ENCODE assay signal across 18 cellular contexts in the genomic region with DNA sequence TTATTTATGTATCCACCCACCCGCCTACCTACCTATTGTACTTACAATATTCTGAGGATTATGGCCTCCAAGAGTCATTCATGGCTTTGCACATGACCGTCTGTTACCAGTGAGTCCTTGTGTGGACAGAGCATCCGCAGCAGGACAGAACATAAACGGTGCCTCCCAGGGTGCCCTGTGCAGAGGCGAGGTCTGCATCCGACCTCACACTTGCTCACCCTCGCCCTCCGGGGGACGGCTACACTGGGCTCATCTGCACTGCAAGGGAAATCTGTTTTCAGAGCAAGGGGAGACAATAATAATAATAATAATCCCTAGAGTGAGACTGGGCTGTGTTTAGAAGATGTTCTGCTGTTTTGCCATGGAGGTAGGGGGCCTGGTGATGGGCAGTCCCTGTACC. TPM values are rescaled to one million over a fixed set of nuclear protein-coding genes. Genes with fewer than 3 reads are reported as not detected.
DNase-seq lines count a peak whose midpoint lies in the region; ATAC-seq, FAIRE-seq and TF ChIP-seq lines count a peak whose summit lies in the region.
"Had no signal": no experiment of that assay in that cellular context is flagged by ENCODE, and none has a peak within 500 bp of the region (broad histone marks: within the 10 kb centered on the region; RNA-seq: fewer than 3 reads in every experiment).

No MANE protein-coding gene starts in this region.

- TF ChIP-seq CTCF in cardiac muscle cell (IDR thresholded peaks at IDR 0.05; ENCODE audit: low read depth, low read length) (no peak), esophagus muscularis mucosa (IDR thresholded peaks at IDR 0.05) (no peak)

- WGBS in esophagus muscularis mucosa: 88% methylated on average over 9 of the region's 9 CpGs

- POLR2A ChIA-PET in naive thymus-derived CD4-positive, alpha-beta T cell (lab: Charles Lee): no interaction called here

- H3K36me3 ChIP-seq in cardiac muscle cell: peaks cover 17% of the 10 kb centered on the region
- peaks cover 0 to 25% (median 15%) of the 10 kb centered on the region in 4 donors for H3K36me3 ChIP-seq in esophagus muscularis mucosa
- peaks cover 7% of the 10 kb centered on the region for H3K36me3 ChIP-seq in H7 (replicated peaks; ENCODE audit: control insufficient read depth, insufficient read depth, low read length)
- peaks cover 0 to 27% (median 8%) of the 10 kb centered on the region in 3 experiments for H3K36me3 ChIP-seq in naive thymus-derived CD4-positive, alpha-beta T cell (ENCODE audit: control insufficient read depth in 2 of 3, insufficient read depth in 3 of 3, low read length in 3 of 3)
- H3K36me3 ChIP-seq: SJCRH30, thyroid gland had no signal

- TF ChIP-seq POLR2A in esophagus muscularis mucosa (IDR thresholded peaks at IDR 0.05; ENCODE audit: low read depth): no peak
- TF ChIP-seq POLR2A in H54 (IDR thresholded peaks at IDR 0.05; ENCODE audit: low read depth, low read length): no peak

- peak overlapping the region; percentile 14 for H3K27ac Mint-ChIP-seq in T-helper 17 cell
- peak overlapping the region; percentile 45 to 47 for H3K27ac Mint-ChIP-seq in stimulated activated naive CD8-positive, alpha-beta T cell treated with anti-CD3 and anti-CD28 coated beads, Interleukin-15, amount 100 ng/mL, for 72 hours
- peak overlapping the region in 1 of 9 donors; percentile 45 for H3K27ac Mint-ChIP-seq in naive thymus-derived CD4-positive, alpha-beta T cell
- H3K27ac Mint-ChIP-seq: B cell had no signal

- no peaks in the 10 kb centered on the region for H3K9me3 Mint-ChIP-seq in stimulated activated naive CD8-positive, alpha-beta T cell treated with anti-CD3 and anti-CD28 coated beads, Interleukin-15, amount 100 ng/mL, for 72 hours
- H3K9me3 Mint-ChIP-seq in naive thymus-derived CD4-positive, alpha-beta T cell: no peaks in the 10 kb centered on the region

- intact Hi-C loops in cardiac septum (cut with DNase I) (no loop called here), esophagus muscularis mucosa (cut with DNase I) (no loop called here)
- intact Hi-C loops in naive thymus-derived CD4-positive, alpha-beta T cell (cut with micrococcal nuclease): no loop called here

- no peak for TF ChIP-seq EP300 in esophagus muscularis mucosa (IDR thresholded peaks at IDR 0.05)

- H3K27me3 Mint-ChIP-seq in T-helper 17 cell: no peaks in the 10 kb centered on the region
- H3K27me3 Mint-ChIP-seq in stimulated activated naive CD8-positive, alpha-beta T cell treated with anti-CD3 and anti-CD28 coated beads, Interleukin-15, amount 100 ng/mL, for 72 hours: no peaks in the 10 kb centered on the region
- no peaks in the 10 kb centered on the region for H3K27me3 Mint-ChIP-seq in naive thymus-derived CD4-positive, alpha-beta T cell
- H3K27me3 Mint-ChIP-seq: B cell had no signal

- H3K4me3 Mint-ChIP-seq in T-helper 17 cell: peak overlapping the region; percentile 36
- H3K4me3 Mint-ChIP-seq in stimulated activated naive CD8-positive, alpha-beta T cell treated with anti-CD3 and anti-CD28 coated beads, Interleukin-15, amount 100 ng/mL, for 72 hours: no peak overlapping the region
- no peak overlapping the region for H3K4me3 Mint-ChIP-seq in naive thymus-derived CD4-positive, alpha-beta T cell
- H3K4me3 Mint-ChIP-seq: B cell had no signal

- H3K27me3 ChIP-seq in cardiac muscle cell (no peaks in the 10 kb centered on the region), esophagus muscularis mucosa (no peaks in the 10 kb centered on the region), H7 (ENCODE audit: control insufficient read depth, insufficient read depth, low read length) (no peaks in the 10 kb centered on the region)
- no peaks in the 10 kb centered on the region for H3K27me3 ChIP-seq in naive thymus-derived CD4-positive, alpha-beta T cell (ENCODE audit: control insufficient read depth in 2 of 2, insufficient read depth in 2 of 2, low read length in 2 of 2)
- H3K27me3 ChIP-seq: SJCRH30, thyroid gland had no signal

- DNase-seq in cardiac muscle cell (ENCODE audit: low read depth in 1 of 2, low spot score in 1 of 2) (no peak), cardiac septum (ENCODE audit: low spot score) (no peak), T-helper 17 cell (no peak), esophagus muscularis mucosa (ENCODE audit: extremely low spot score) (no peak), H7 (no peak), H54 (ENCODE audit: insufficient read length, low spot score) (no peak)
- DNase-seq in stimulated activated naive CD8-positive, alpha-beta T cell treated with anti-CD3 and anti-CD28 coated beads, Interleukin-15, amount 100 ng/mL, for 72 hours: no peak
- DNase-seq in naive thymus-derived CD4-positive, alpha-beta T cell: no peak
- DNase-seq: activated CD4-positive, alpha-beta T cell treated with anti-CD3 and anti-CD28 coated beads, Interleukin-2, amount 50 U/mL, for 1 hour; DMS153; erythroblast; left ventricle myocardium superior; NCI-H2081 treated with DMSO at 0.1 percent for 48 hours; NCI-H526; SJCRH30; thyroid gland had no signal

- peaks cover 41% of the 10 kb centered on the region for H3K4me1 Mint-ChIP-seq in T-helper 17 cell
- peaks cover 50% of the 10 kb centered on the region for H3K4me1 Mint-ChIP-seq in stimulated activated naive CD8-positive, alpha-beta T cell treated with anti-CD3 and anti-CD28 coated beads, Interleukin-15, amount 100 ng/mL, for 72 hours
- H3K4me1 Mint-ChIP-seq in naive thymus-derived CD4-positive, alpha-beta T cell: peaks cover 26 to 44% (median 33%) of the 10 kb centered on the region in 7 donors

- H3K27ac ChIP-seq in cardiac muscle cell: peak overlapping the region; percentile 26
- peak overlapping the region in 3 of 4 donors; percentile 55 to 89 (median 85) for H3K27ac ChIP-seq in esophagus muscularis mucosa (replicated peaks in 1 of 4)
- no peak overlapping the region for H3K27ac ChIP-seq in naive thymus-derived CD4-positive, alpha-beta T cell (ENCODE audit: low read depth, low read length)
- H3K27ac ChIP-seq: SJCRH30 had no signal

- no peak for ATAC-seq in T-helper 17 cell
- no peak for ATAC-seq in stimulated activated naive CD8-positive, alpha-beta T cell treated with anti-CD3 and anti-CD28 coated beads, Interleukin-15, amount 100 ng/mL, for 72 hours
- ATAC-seq in naive thymus-derived CD4-positive, alpha-beta T cell: no peak
- ATAC-seq: left ventricle myocardium superior had no signal

- H3K4me1 ChIP-seq in cardiac muscle cell (ENCODE audit: low read depth): peaks cover 50% of the 10 kb centered on the region
- H3K4me1 ChIP-seq in esophagus muscularis mucosa: peaks cover 25 to 67% (median 56%) of the 10 kb centered on the region in 4 donors
- peaks cover 0 to 7% of the 10 kb centered on the region in 2 donors for H3K4me1 ChIP-seq in naive thymus-derived CD4-positive, alpha-beta T cell (ENCODE audit: control insufficient read depth in 2 of 2, insufficient read depth in 2 of 2, low read length in 2 of 2)
- H3K4me1 ChIP-seq: SJCRH30 had no signal

- CTCF ChIA-PET in naive thymus-derived CD4-positive, alpha-beta T cell (lab: Charles Lee): no interaction called here

- peaks cover 10% of the 10 kb centered on the region for H3K36me3 Mint-ChIP-seq in T-helper 17 cell (ENCODE audit: low read depth)
- H3K36me3 Mint-ChIP-seq in naive thymus-derived CD4-positive, alpha-beta T cell: peaks cover 10 to 44% (median 30%) of the 10 kb centered on the region in 5 donors

- H3K4me3 ChIP-seq in cardiac muscle cell (no peak overlapping the region), esophagus muscularis mucosa (no peak overlapping the region), H7 (ENCODE audit: insufficient read depth, low read depth, low read length) (no peak overlapping the region)
- H3K4me3 ChIP-seq in naive thymus-derived CD4-positive, alpha-beta T cell (ENCODE audit: low read length): no peak overlapping the region
- H3K4me3 ChIP-seq: SJCRH30, thyroid gland had no signal

- no peaks in the 10 kb centered on the region for H3K9me3 ChIP-seq in cardiac muscle cell (ENCODE audit: low read depth)
- no peaks in the 10 kb centered on the region for H3K9me3 ChIP-seq in T-helper 17 cell (ENCODE audit: control insufficient read depth, low read length, poor library complexity, severe bottlenecking)
- H3K9me3 ChIP-seq in esophagus muscularis mucosa: no peaks in the 10 kb centered on the region
- no peaks in the 10 kb centered on the region for H3K9me3 ChIP-seq in naive thymus-derived CD4-positive, alpha-beta T cell (ENCODE audit: control insufficient read depth in 2 of 3, low read length in 3 of 3)
- H3K9me3 ChIP-seq: SJCRH30, thyroid gland had no signal

- FAIRE-seq in H54 (lab: Jason Lieb, UNC): no peak
- FAIRE-seq: GM12892 had no signal

RNA-seq across cellular contexts. Expression of gene PFKP, which starts 29.8 kb away (rescaled TPM):
- total RNA-seq in cardiac muscle cell (639 and 805 TPM in 2 replicates), cardiac septum (215 TPM), T-helper 17 cell (100 to 1,000 TPM in 1 of 2 donors, 10 to 100 TPM in 1; 76.9 to 106 TPM), esophagus muscularis mucosa (100 to 1,000 TPM in 3 of 4 donors, 10 to 100 TPM in 1; 90.8 to 255 (median 112) TPM)
- polyA plus RNA-seq in cardiac muscle cell: 677 and 781 TPM in 2 replicates
- 104 and 120 TPM in 2 replicates for total RNA-seq in H7 (2014; rRNA removed; shearing (Covaris generic))
- total RNA-seq in naive thymus-derived CD4-positive, alpha-beta T cell: 100 to 1,000 TPM in 1 of 5 experiments, 10 to 100 TPM in 4; 43.8 to 219 (median 50.0) TPM
- 10 to 100 TPM; 23.8 to 33.5 TPM for polyA plus RNA-seq in naive thymus-derived CD4-positive, alpha-beta T cell
